Comparison of ENCODE assay signal across 11 cellular contexts in the genomic region with DNA sequence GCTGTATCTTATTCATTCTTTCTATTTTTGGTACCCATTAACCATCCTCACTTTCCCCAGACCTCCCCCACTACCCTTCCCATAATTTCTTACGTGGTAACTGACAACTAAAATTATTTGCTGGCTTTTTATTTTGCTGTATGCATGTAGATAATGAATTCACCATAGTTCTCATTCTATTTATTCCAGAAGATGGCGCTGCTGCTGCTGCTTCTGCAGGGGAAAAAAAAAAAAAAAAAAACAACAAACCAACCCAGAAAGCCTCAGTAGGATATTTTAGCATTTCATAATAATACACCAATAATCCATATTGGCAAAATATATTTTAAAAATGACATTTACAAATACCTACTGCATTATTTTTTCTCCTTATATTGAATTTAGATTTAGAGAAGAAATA.
DNase-seq lines count a peak whose midpoint lies in the region; ATAC-seq, FAIRE-seq and TF ChIP-seq lines count a peak whose summit lies in the region.
"Had no signal": no experiment of that assay in that cellular context is flagged by ENCODE, and none has a peak within 500 bp of the region (broad histone marks: within the 10 kb centered on the region; RNA-seq: fewer than 3 reads in every experiment).

No MANE protein-coding gene starts in this region.

- TF ChIP-seq CTCF in NB4 (IDR thresholded peaks at IDR 0.05; ENCODE audit: low read depth, low read length) (peak; percentile 8), bronchial epithelial cell (IDR thresholded peaks at IDR 0.05; ENCODE audit: insufficient read depth, low read length, severe bottlenecking) (peak; percentile 17), osteocyte (IDR thresholded peaks at IDR 0.05) (peak; percentile 28)

- no peaks in the 10 kb centered on the region for H3K27me3 ChIP-seq in bronchial epithelial cell (ENCODE audit: control insufficient read depth, insufficient read depth, low read length)

- no peak for TF ChIP-seq POLR2A in NB4 (IDR thresholded peaks at IDR 0.05; ENCODE audit: extremely low read depth, insufficient read length)

- H3K4me3 ChIP-seq in NB4 (ENCODE audit: low read depth, low read length), result no peak overlapping the region
- H3K4me3 ChIP-seq in bronchial epithelial cell (ENCODE audit: low read depth, low read length), result no peak overlapping the region

- ATAC-seq in GM21515 (IDR thresholded peaks at IDR 0.05; ENCODE audit: unreplicated experiment), result no peak
- ATAC-seq: left colon had no signal

- no peaks in the 10 kb centered on the region for H3K36me3 Mint-ChIP-seq in osteocyte (ENCODE audit: unreplicated experiment)

- H3K36me3 ChIP-seq in bronchial epithelial cell (ENCODE audit: control insufficient read depth, insufficient read depth, low read length), result no peaks in the 10 kb centered on the region

- H3K4me1 Mint-ChIP-seq in osteocyte (ENCODE audit: unreplicated experiment), result no peaks in the 10 kb centered on the region
- H3K4me1 Mint-ChIP-seq: activated CD4-positive, alpha-beta T cell treated with anti-CD3 and anti-CD28 coated beads, Interleukin-2, amount 10 ng/mL, durations not matched to agents 24 days and 14 days had no signal

- no peak overlapping the region for H3K4me3 Mint-ChIP-seq in osteocyte (ENCODE audit: unreplicated experiment)
- H3K4me3 Mint-ChIP-seq: activated CD4-positive, alpha-beta T cell treated with anti-CD3 and anti-CD28 coated beads, Interleukin-2, amount 10 ng/mL, durations not matched to agents 24 days and 14 days had no signal

- no peaks in the 10 kb centered on the region for H3K9me3 Mint-ChIP-seq in osteocyte (ENCODE audit: unreplicated experiment)
- H3K9me3 Mint-ChIP-seq: activated CD4-positive, alpha-beta T cell treated with anti-CD3 and anti-CD28 coated beads, Interleukin-2, amount 10 ng/mL, durations not matched to agents 24 days and 14 days had no signal

- H3K27me3 Mint-ChIP-seq in osteocyte (ENCODE audit: unreplicated experiment), result no peaks in the 10 kb centered on the region
- H3K27me3 Mint-ChIP-seq: activated CD4-positive, alpha-beta T cell treated with anti-CD3 and anti-CD28 coated beads, Interleukin-2, amount 10 ng/mL, durations not matched to agents 24 days and 14 days had no signal

- DNase-seq in NCI-H1694 treated with DMSO at 0.1 percent for 48 hours (lab: John Stamatoyannopoulos, UW) (peak; percentile 19), NCI-H1694 (lab: John Stamatoyannopoulos, UW) (no peak), NB4 (ENCODE audit: low read depth) (peak; percentile 9), bronchial epithelial cell (ENCODE audit: low read depth) (no peak), osteocyte (ENCODE audit: extremely low spot score, unreplicated experiment) (no peak), SIG-M5 treated with dmso at 0.1 percent for 504 hours (lab: John Stamatoyannopoulos, UW; ENCODE audit: unreplicated experiment) (no peak), T1000 (lab: John Stamatoyannopoulos, UW) (no peak)
- DNase-seq: activated CD4-positive, alpha-beta T cell treated with anti-CD3 and anti-CD28 coated beads, Interleukin-2, amount 10 ng/mL, durations not matched to agents 24 days and 14 days; left colon; NCI-H226 had no signal

- no peak for FAIRE-seq in bronchial epithelial cell (lab: Jason Lieb, UNC)

- H3K27ac Mint-ChIP-seq in osteocyte (ENCODE audit: unreplicated experiment), result no peak overlapping the region
- H3K27ac Mint-ChIP-seq: activated CD4-positive, alpha-beta T cell treated with anti-CD3 and anti-CD28 coated beads, Interleukin-2, amount 10 ng/mL, durations not matched to agents 24 days and 14 days had no signal

Comparison
In these comparisons a context has a peak if more than half of its experiments do, and no peak if none do; other contexts are left out.
1. DNase-seq: peak in NCI-H1694 treated with DMSO at 0.1 percent for 48 hours (single experiment) and NB4 (single experiment); none in NCI-H1694 (single experiment), bronchial epithelial cell (single experiment), osteocyte (single experiment), SIG-M5 treated with dmso at 0.1 percent for 504 hours (single experiment) and T1000 (single experiment).
2. Peak in every context shown above with its lines, with median percentiles within 50 percentile points of each other: CTCF ChIP-seq.